ENCODE assay signal across 8 cellular contexts in genomic region chr7:148697256-148697841, GRCh38. TPM values are rescaled to one million over a fixed set of nuclear protein-coding genes. Genes with fewer than 3 reads are reported as not detected.
A peak's percentile ranks its signal among the peaks of the same experiment; 100 is the strongest.
DNase-seq lines count a peak whose midpoint lies in the region; ATAC-seq and TF ChIP-seq lines count a peak whose summit lies in the region.

No MANE protein-coding gene starts in this region.

- peak overlapping the region; percentile 89 for H3K4me2 ChIP-seq in hepatocyte

- peaks cover 46% of the 10 kb centered on the region for H3K79me2 ChIP-seq in hepatocyte

- H3K36me3 ChIP-seq in Panc1 (ENCODE audit: control insufficient read depth, insufficient read depth, low read length) (peaks cover 2% of the 10 kb centered on the region; the same call in 1 of the 2 replicates), adipocyte (ENCODE audit: control insufficient read depth, insufficient read depth, low read length, severe bottlenecking) (no peaks in the 10 kb centered on the region), hepatocyte (replicated peaks; ENCODE audit: insufficient read depth, low read depth) (no peaks in the 10 kb centered on the region)

- no peaks in the 10 kb centered on the region for H3K9me2 ChIP-seq in hepatocyte (replicated peaks; ENCODE audit: insufficient read depth)

- peaks cover 28% of the 10 kb centered on the region for H3K4me1 ChIP-seq in Panc1 (ENCODE audit: control insufficient read depth, insufficient read depth, low read length)
- H3K4me1 ChIP-seq in adipocyte (ENCODE audit: control insufficient read depth, insufficient read depth, low read length) = peaks cover 23% of the 10 kb centered on the region
- peaks cover 14% of the 10 kb centered on the region for H3K4me1 ChIP-seq in hepatocyte (ENCODE audit: insufficient read depth)

- intact Hi-C loops in Panc1 (cut with micrococcal nuclease; ENCODE audit: unreplicated experiment) = no loop called here

- DNase-seq in CD1c-positive myeloid dendritic cell (ENCODE audit: extremely low spot score) (peak; percentile 57), Panc1 (ENCODE audit: low read depth, low spot score) (no peak), adipocyte (ENCODE audit: low read depth) (peak; percentile 55), hepatocyte (ENCODE audit: low spot score) (no peak), G401 (ENCODE audit: low spot score) (no peak)
- peak; percentile 47 for DNase-seq in stimulated activated CD4-positive, alpha-beta T cell treated with anti-CD3 and anti-CD28 coated beads, Interleukin-12 subunit alpha, Interleukin-12 subunit beta, amount 100 ng/mL, for 4 hours

- ATAC-seq in Panc1 (no peak), HG02763 (IDR thresholded peaks at IDR 0.05; ENCODE audit: unreplicated experiment) (no peak), GM21515 (IDR thresholded peaks at IDR 0.05; ENCODE audit: unreplicated experiment) (no peak)

- H4K20me1 ChIP-seq in hepatocyte (ENCODE audit: insufficient read depth, poor library complexity, severe bottlenecking) = peaks cover 27% of the 10 kb centered on the region

- peak overlapping the region; percentile 92 for H2AFZ ChIP-seq in hepatocyte

- H3K4me3 ChIP-seq in Panc1 (ENCODE audit: low read depth in 2 of 2, low read length in 2 of 2) (peak overlapping the region; percentile 69 to 72), adipocyte (ENCODE audit: low read length) (peak overlapping the region; percentile 90), hepatocyte (peak overlapping the region; percentile 90)

- H3K27ac ChIP-seq in Panc1 (ENCODE audit: low read length) = peak overlapping the region; percentile 87
- H3K27ac ChIP-seq in hepatocyte = peak overlapping the region; percentile 100

- H3K9me3 ChIP-seq in Panc1 (ENCODE audit: control insufficient read depth, insufficient read depth, low read depth, low read length) (no peaks in the 10 kb centered on the region), adipocyte (ENCODE audit: control insufficient read depth, low read length) (no peaks in the 10 kb centered on the region), hepatocyte (ENCODE audit: low read depth) (no peaks in the 10 kb centered on the region)

- H3K27me3 ChIP-seq in Panc1 (ENCODE audit: control insufficient read depth, insufficient read depth, low read length) (no peaks in the 10 kb centered on the region), adipocyte (replicated peaks; ENCODE audit: control insufficient read depth, insufficient read depth, low read length) (no peaks in the 10 kb centered on the region), hepatocyte (no peaks in the 10 kb centered on the region)

- 43% methylated on average over 13 of the region's 13 CpGs for WGBS in hepatocyte (ENCODE audit: low lambda C conversion rate, missing lambda C conversion rate)

- H3K9ac ChIP-seq in adipocyte (ENCODE audit: low read length) = peak overlapping the region; percentile 98

- CTCF ChIA-PET in Panc1 (lab: Charles Lee) = no interaction called here

- TF ChIP-seq CTCF in Panc1 (IDR thresholded peaks at IDR 0.05) (no peak), hepatocyte (IDR thresholded peaks at IDR 0.05; ENCODE audit: poor library complexity) (no peak)

- POLR2A ChIA-PET in Panc1 (lab: Charles Lee) = no interaction called here

- BruUV-seq in Panc1 (replicated peaks; lab: Mats Ljungman, UMichigan) = no TSS peak

- in situ Hi-C loops in Panc1 (cut with HindIII; ENCODE audit: low pct_unique_long_range_greater_than_20kb, low sequenced_read_pairs) (no loop called here), G401 (cut with HindIII; ENCODE audit: low sequenced_read_pairs) (no loop called here)

RNA-seq across cellular contexts. Expression of gene CUL1, which starts 1.4 kb away (rescaled TPM):
- 60.6 TPM for total RNA-seq in Panc1 (2021; ENCODE audit: unreplicated experiment)
- 44.1 TPM for polyA plus RNA-seq in Panc1 (2012; ENCODE audit: insufficient read length)
- 64.2 and 68.4 TPM in 2 replicates for total RNA-seq in hepatocyte
- polyA plus RNA-seq in hepatocyte = 55.3 and 56.7 TPM in 2 replicates
- 69.8 and 84.5 TPM in 2 replicates for total RNA-seq in G401 (2014; rRNA removed; shearing (Covaris generic))

Comparison
In these comparisons a context has a peak if more than half of its experiments do, and no peak if none do; other contexts are left out.
1. DNase-seq: peak in CD1c-positive myeloid dendritic cell (single experiment), adipocyte (single experiment) and stimulated activated CD4-positive, alpha-beta T cell treated with anti-CD3 and anti-CD28 coated beads, Interleukin-12 subunit alpha, Interleukin-12 subunit beta, amount 100 ng/mL, for 4 hours (single experiment); none in Panc1 (single experiment), hepatocyte (single experiment) and G401 (single experiment).
2. Peak in every context shown above with its lines, with median percentiles within 50 percentile points of each other: H3K4me3 ChIP-seq.